8 cellular contexts compared by ENCODE assay signal in the genomic region with DNA sequence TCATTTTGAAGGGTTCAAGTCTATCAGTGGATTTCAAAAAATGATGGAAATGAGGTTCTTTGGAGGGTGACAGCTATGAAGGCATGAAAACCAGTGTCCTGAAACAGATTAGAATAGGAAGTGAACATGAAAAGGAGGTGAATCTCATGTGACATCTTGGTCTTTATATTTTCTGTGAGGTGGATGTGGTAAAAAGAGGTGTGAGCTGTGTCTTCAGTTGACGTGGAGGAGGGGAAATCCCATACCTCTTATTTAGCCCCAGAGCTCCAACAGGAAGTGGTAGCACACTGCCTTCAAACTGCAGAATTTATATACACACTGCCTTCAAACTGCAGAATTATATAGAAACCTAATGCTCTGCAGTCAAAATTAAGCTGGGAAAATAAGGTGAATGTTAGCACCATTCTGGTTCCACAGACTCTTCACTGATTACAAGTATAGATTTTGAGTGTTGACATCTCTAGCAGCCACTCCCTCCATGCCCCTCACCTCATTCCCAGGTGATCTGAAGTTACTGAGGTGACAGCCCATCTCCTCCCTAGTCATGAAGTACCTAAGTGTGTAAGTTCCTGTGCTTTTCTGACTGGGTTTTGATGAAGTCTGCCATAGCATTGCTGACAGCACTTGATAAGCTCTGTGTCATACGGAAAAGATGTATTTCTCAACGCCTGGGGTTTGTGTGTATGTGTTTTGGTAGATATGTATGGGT. TPM values are rescaled to one million over a fixed set of nuclear protein-coding genes. Genes with fewer than 3 reads are reported as not detected.
A peak's percentile ranks its signal among the peaks of the same experiment; 100 is the strongest.
DNase-seq lines count a peak whose midpoint lies in the region; ATAC-seq and TF ChIP-seq lines count a peak whose summit lies in the region.

No MANE protein-coding gene starts in this region.

- H3K4me1 ChIP-seq in left ventricle myocardium inferior (peaks cover 79% of the 10 kb centered on the region), heart right ventricle (peaks cover 11 to 80% (median 46%) of the 10 kb centered on the region in 9 donors)

- H3K4me3 ChIP-seq in left ventricle myocardium inferior, result peak overlapping the region; percentile 77
- peak overlapping the region in 1 of 10 donors; percentile 66 for H3K4me3 ChIP-seq in heart right ventricle

- ATAC-seq in heart right ventricle, result no peak
- ATAC-seq in GM18858 (IDR thresholded peaks at IDR 0.05; ENCODE audit: unreplicated experiment), result no peak

- no peak overlapping the region for H3K27ac ChIP-seq in left ventricle myocardium inferior (replicated peaks)
- peak overlapping the region in 2 of 10 donors; percentile 34 to 92 for H3K27ac ChIP-seq in heart right ventricle

- 72 to 79% methylated on average over 3 of the region's 3 CpGs for WGBS in heart right ventricle, 2 donors

- no peaks in the 10 kb centered on the region for H3K36me3 ChIP-seq in left ventricle myocardium inferior
- H3K36me3 ChIP-seq in heart right ventricle, result no peaks in the 10 kb centered on the region

- H3K9me3 ChIP-seq in left ventricle myocardium inferior (replicated peaks) (no peaks in the 10 kb centered on the region), heart right ventricle (no peaks in the 10 kb centered on the region)

- H3K27me3 ChIP-seq in left ventricle myocardium inferior (ENCODE audit: low read depth) (no peaks in the 10 kb centered on the region), heart right ventricle (no peaks in the 10 kb centered on the region)

- intact Hi-C loops in left ventricle myocardium inferior (cut with micrococcal nuclease) (no loop called here), heart right ventricle (cut with DNase I) (loop anchor here in 4 of 10 donors (5.0 to 10.0 kb wide), 4 partner anchors 35 to 85 kb away; a partner anchor contains a TSS)

- TF ChIP-seq CTCF in left ventricle myocardium inferior (IDR thresholded peaks at IDR 0.05; ENCODE audit: borderline replicate concordance) (no peak), heart right ventricle (IDR thresholded peaks at IDR 0.05) (no peak)

- no peak for DNase-seq in left ventricle myocardium inferior
- DNase-seq in heart right ventricle, result no peak
- peak; percentile 46 to 48 for DNase-seq in Kasumi-1 (lab: John Stamatoyannopoulos, UW)
- peak; percentile 35 for DNase-seq in activated naive CD4-positive, alpha-beta T cell treated with anti-CD3 and anti-CD28 coated beads, Interleukin-2, amount 50 U/mL, for 16 hours
- DNase-seq in stimulated activated CD4-positive, alpha-beta T cell treated with anti-CD3 and anti-CD28 coated beads, Interleukin-2, amount 100 ng/mL, for 4 hours (ENCODE audit: low read depth), result peak; percentile 38
- no peak for DNase-seq in NCI-H1436 treated with DMSO at 0.1 percent for 48 hours (lab: John Stamatoyannopoulos, UW)
- DNase-seq in NCI-H526 (lab: John Stamatoyannopoulos, UW), result no peak

RNA-seq across cellular contexts. Expression of a gene that starts 2.6 kb away (rescaled TPM):
- total RNA-seq in left ventricle myocardium inferior, result 8.1 TPM
- 10 to 100 TPM in 4 of 10 donors, 1 to 10 TPM in 6; 6.0 to 27.7 (median 7.4) TPM for total RNA-seq in heart right ventricle
- 1 to 10 TPM; 4.4 to 4.5 TPM for polyA plus RNA-seq in heart right ventricle

RNA-seq across cellular contexts. Expression of a gene that starts 34.8 kb away (rescaled TPM):
- total RNA-seq in left ventricle myocardium inferior, result 165 TPM
- 100 to 1,000 TPM; 117 to 177 (median 145) TPM for total RNA-seq in heart right ventricle
- polyA plus RNA-seq in heart right ventricle, result 10 to 100 TPM; 70.6 to 95.0 TPM

Comparison
In these comparisons a context has a peak if more than half of its experiments do, and no peak if none do; other contexts are left out.
1. DNase-seq: peak in Kasumi-1 (2 of 2), activated naive CD4-positive, alpha-beta T cell treated with anti-CD3 and anti-CD28 coated beads, Interleukin-2, amount 50 U/mL, for 16 hours (single experiment) and stimulated activated CD4-positive, alpha-beta T cell treated with anti-CD3 and anti-CD28 coated beads, Interleukin-2, amount 100 ng/mL, for 4 hours (single experiment); none in left ventricle myocardium inferior (single experiment), heart right ventricle (0 of 2), NCI-H1436 treated with DMSO at 0.1 percent for 48 hours (single experiment) and NCI-H526 (0 of 2).